8 cellular contexts compared by ENCODE assay signal in the genomic region with DNA sequence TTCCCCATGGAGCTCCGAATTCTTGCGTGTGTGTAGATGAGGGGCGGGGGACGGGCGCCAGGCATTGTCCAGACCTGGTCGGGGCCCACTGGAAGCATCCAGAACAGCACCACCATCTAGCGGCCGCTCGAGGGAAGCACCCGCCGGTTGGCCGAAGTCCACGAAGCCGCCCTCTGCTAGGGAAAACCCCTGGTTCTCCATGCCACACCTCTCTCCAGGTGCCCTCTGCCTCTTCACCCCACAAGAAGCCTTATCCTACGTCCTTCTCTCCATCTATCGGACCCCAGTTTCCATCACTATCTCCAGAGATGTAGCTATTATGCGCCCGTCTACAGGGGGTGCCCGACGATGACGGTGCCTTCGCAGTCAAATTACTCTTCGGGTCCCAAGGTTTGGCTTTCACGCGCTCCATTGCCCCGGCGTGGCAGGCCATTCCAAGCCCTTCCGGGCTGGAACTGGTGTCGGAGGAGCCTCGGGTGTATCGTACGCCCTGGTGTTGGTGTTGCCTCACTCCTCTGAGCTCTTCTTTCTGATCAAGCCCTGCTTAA. TPM values are rescaled to one million over a fixed set of nuclear protein-coding genes. Genes with fewer than 3 reads are reported as not detected.
DNase-seq lines count a peak whose midpoint lies in the region; ATAC-seq and TF ChIP-seq lines count a peak whose summit lies in the region.

No MANE protein-coding gene starts in this region.

- ATAC-seq in HG02642 (IDR thresholded peaks at IDR 0.05; ENCODE audit: poor library complexity, unreplicated experiment) (peak; percentile 53), HG03378 (IDR thresholded peaks at IDR 0.05; ENCODE audit: unreplicated experiment) (no peak)

- intact Hi-C loops in ascending aorta (cut with DNase I): loop anchor here (1.0 to 2.0 kb wide), 7 partner anchors 11 to 209 kb away; partner anchors contain the start of genes KCTD11, POLR2A, TMEM256 and TNFSF12

- H3K4me3 ChIP-seq in GM08714 (ENCODE audit: low read length) (peak overlapping the region; percentile 93), ascending aorta (peak overlapping the region; percentile 67 to 92)

- DNase-seq in NCI-H146 treated with DMSO at 0.1 percent for 48 hours (lab: John Stamatoyannopoulos, UW; ENCODE audit: unreplicated experiment): peak; percentile 84
- peak; percentile 76 for DNase-seq in T-helper 9 cell
- DNase-seq in ascending aorta (ENCODE audit: low spot score in 2 of 2): peak; percentile 57 to 94
- DNase-seq in hepatic stellate cell (ENCODE audit: low spot score): peak; percentile 93
- DNase-seq in retina: peak; percentile 93

- peak; percentile 84 to 96 (median 84) for TF ChIP-seq CTCF in ascending aorta (IDR thresholded peaks at IDR 0.05)

- H3K9me3 ChIP-seq in ascending aorta: no peaks in the 10 kb centered on the region

- H3K4me1 ChIP-seq in ascending aorta: peaks cover 39 to 56% of the 10 kb centered on the region in 2 donors

- H3K27ac ChIP-seq in ascending aorta: peak overlapping the region; percentile 90 to 97

- no peaks in the 10 kb centered on the region for H3K27me3 ChIP-seq in ascending aorta

- H3K36me3 ChIP-seq in ascending aorta: peaks cover 30% of the 10 kb centered on the region in 2 donors

RNA-seq across cellular contexts. Expression of gene SENP3, which starts 0.6 kb away (rescaled TPM):
- 92.0 TPM for total RNA-seq in ascending aorta

RNA-seq across cellular contexts. Expression of gene TNFSF13, which starts 2.6 kb away (rescaled TPM):
- total RNA-seq in ascending aorta: 17.5 TPM

RNA-seq across cellular contexts. Expression of gene TNFSF12, which starts 12.2 kb away (rescaled TPM):
- 88.6 TPM for total RNA-seq in ascending aorta

RNA-seq across cellular contexts. Expression of gene CD68, which starts 18.3 kb away (rescaled TPM):
- total RNA-seq in ascending aorta: 151 TPM

RNA-seq across cellular contexts. Expression of gene MPDU1, which starts 22.6 kb away (rescaled TPM):
- total RNA-seq in ascending aorta: 157 TPM
